Comparison of ENCODE assay signal across 8 cellular contexts in genomic region chr4:170853422-170854021, GRCh38.
DNase-seq lines count a peak whose midpoint lies in the region; ATAC-seq and TF ChIP-seq lines count a peak whose summit lies in the region.

No MANE protein-coding gene starts in this region.

- H3K9me3 ChIP-seq in SJCRH30 (replicated peaks), result no peaks in the 10 kb centered on the region

- TF ChIP-seq CTCF in fibroblast of mammary gland (conservative IDR thresholded peaks at IDR 0.05; ENCODE audit: control insufficient read depth, insufficient read depth, low read depth, low read length), result peak; percentile 82

- no peaks in the 10 kb centered on the region for H3K27me3 ChIP-seq in SJCRH30

- ATAC-seq in GM19463 (IDR thresholded peaks at IDR 0.05; ENCODE audit: unreplicated experiment) (peak; percentile 76), HG03442 (IDR thresholded peaks at IDR 0.05; ENCODE audit: unreplicated experiment) (peak; percentile 79)

- H3K4me1 ChIP-seq in SJCRH30, result no peaks in the 10 kb centered on the region

- no peak overlapping the region for H3K27ac ChIP-seq in SJCRH30

- H3K4me3 ChIP-seq in SJCRH30, result no peak overlapping the region
- no peak overlapping the region for H3K4me3 ChIP-seq in fibroblast of mammary gland (ENCODE audit: control insufficient read depth, low read depth, low read length)

- intact Hi-C loops in posterior cingulate gyrus (cut with DNase I), result no loop called here

- H3K36me3 ChIP-seq in SJCRH30, result no peaks in the 10 kb centered on the region

- DNase-seq in NCI-H524 (lab: John Stamatoyannopoulos, UW), result peak; percentile 12 to 43
- no peak for DNase-seq in NCI-H524 treated with DMSO at 0.1 percent for 48 hours (lab: John Stamatoyannopoulos, UW)
- peak; percentile 26 to 60 for DNase-seq in SJCRH30
- DNase-seq in fibroblast of mammary gland (ENCODE audit: low read depth), result peak; percentile 48
- DNase-seq in posterior cingulate gyrus, result peak in 7 of 10 donors; percentile 6 to 80 (median 40)
- no peak for DNase-seq in T-helper 9 cell

Comparison
In these comparisons a context has a peak if more than half of its experiments do, and no peak if none do; other contexts are left out.
1. DNase-seq: peak in NCI-H524 (2 of 2), SJCRH30 (2 of 2), fibroblast of mammary gland (single experiment) and posterior cingulate gyrus (7 of 10); none in NCI-H524 treated with DMSO at 0.1 percent for 48 hours (single experiment) and T-helper 9 cell (single experiment).